Comparison of ENCODE assay signal across 17 cellular contexts in the genomic region with DNA sequence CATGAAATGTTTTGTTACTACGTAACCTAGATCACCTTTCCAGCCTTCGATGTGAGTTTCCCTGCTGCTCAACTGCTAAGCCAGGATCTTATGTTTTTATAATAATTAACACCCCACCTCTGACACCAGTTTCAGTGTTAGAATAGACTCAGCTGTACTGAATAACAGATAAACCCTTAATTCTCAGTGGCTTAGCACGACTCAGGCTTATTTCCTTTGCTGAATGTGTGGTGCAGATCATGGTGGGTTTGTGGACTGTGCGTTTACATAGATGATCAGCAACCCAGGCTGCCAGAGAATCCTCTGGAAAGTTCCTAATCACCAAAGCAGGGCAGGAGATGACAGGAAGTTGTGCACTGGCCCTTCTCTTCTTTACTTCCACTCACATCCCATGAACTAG.
"Had no signal": no experiment of that assay in that cellular context is flagged by ENCODE, and none has a peak within 500 bp of the region (broad histone marks: within the 10 kb centered on the region; RNA-seq: fewer than 3 reads in every experiment).

No MANE protein-coding gene starts in this region.

- H3K4me3 ChIP-seq: spleen, upper lobe of left lung had no signal

- H3K27ac Mint-ChIP-seq: activated CD4-positive, alpha-beta memory T cell treated with anti-CD3 and anti-CD28 coated beads for 36 hours; activated naive CD8-positive, alpha-beta T cell; activated T-cell treated with anti-CD3 and anti-CD28 coated beads, Interleukin-2, amount 50 U/mL, for 24 hours; dendritic cell treated with granulocyte-macrophage colony-stimulating factor and Interleukin-4, amounts not matched to agents 40 ng/mL and 50 ng/mL, for 4 days; effector memory CD8-positive, alpha-beta T cell; mesothelial cell of epicardium had no signal

- H3K27me3 Mint-ChIP-seq: activated CD4-positive, alpha-beta memory T cell treated with anti-CD3 and anti-CD28 coated beads for 36 hours; activated naive CD8-positive, alpha-beta T cell; activated T-cell treated with anti-CD3 and anti-CD28 coated beads, Interleukin-2, amount 50 U/mL, for 24 hours; central memory CD8-positive, alpha-beta T cell; dendritic cell treated with granulocyte-macrophage colony-stimulating factor and Interleukin-4, amounts not matched to agents 40 ng/mL and 50 ng/mL, for 4 days; effector memory CD8-positive, alpha-beta T cell; stimulated activated naive CD8-positive, alpha-beta T cell treated with anti-CD3 and anti-CD28 coated beads, Interleukin-15, amount 100 ng/mL, for 72 hours had no signal

- ATAC-seq: effector memory CD8-positive, alpha-beta T cell; sciatic nerve; stimulated activated naive CD8-positive, alpha-beta T cell treated with anti-CD3 and anti-CD28 coated beads, Interleukin-15, amount 100 ng/mL, for 72 hours had no signal

- H3K4me1 Mint-ChIP-seq: central memory CD8-positive, alpha-beta T cell; neural crest cell; stimulated activated naive CD8-positive, alpha-beta T cell treated with anti-CD3 and anti-CD28 coated beads, Interleukin-15, amount 100 ng/mL, for 72 hours had no signal

- H3K9me3 Mint-ChIP-seq: activated T-cell treated with anti-CD3 and anti-CD28 coated beads, Interleukin-2, amount 50 U/mL, for 24 hours; central memory CD8-positive, alpha-beta T cell; dendritic cell treated with granulocyte-macrophage colony-stimulating factor and Interleukin-4, amounts not matched to agents 40 ng/mL and 50 ng/mL, for 4 days; effector memory CD8-positive, alpha-beta T cell; neural crest cell; stimulated activated naive CD8-positive, alpha-beta T cell treated with anti-CD3 and anti-CD28 coated beads, Interleukin-15, amount 100 ng/mL, for 72 hours had no signal

- H3K27ac ChIP-seq: spleen, upper lobe of left lung had no signal

- H3K27me3 ChIP-seq: spleen, upper lobe of left lung had no signal

- DNase-seq: activated CD4-positive, alpha-beta memory T cell treated with anti-CD3 and anti-CD28 coated beads for 36 hours; activated effector memory CD4-positive, alpha-beta T cell treated with Interleukin-2 at 50 U/mL for 16 hours; activated T-cell treated with anti-CD3 and anti-CD28 coated beads, Interleukin-2, amount 50 U/mL, for 24 hours; amniotic stem cell; effector memory CD8-positive, alpha-beta T cell; foreskin melanocyte; kidney glomerular epithelial cell; spleen; stimulated activated naive CD8-positive, alpha-beta T cell treated with anti-CD3 and anti-CD28 coated beads, Interleukin-15, amount 100 ng/mL, for 72 hours; T-helper 9 cell; upper lobe of left lung had no signal

- H3K9me3 ChIP-seq: upper lobe of left lung had no signal

- H3K4me3 Mint-ChIP-seq: activated CD4-positive, alpha-beta memory T cell treated with anti-CD3 and anti-CD28 coated beads for 36 hours; activated naive CD8-positive, alpha-beta T cell; activated T-cell treated with anti-CD3 and anti-CD28 coated beads, Interleukin-2, amount 50 U/mL, for 24 hours; central memory CD8-positive, alpha-beta T cell; dendritic cell treated with granulocyte-macrophage colony-stimulating factor and Interleukin-4, amounts not matched to agents 40 ng/mL and 50 ng/mL, for 4 days; effector memory CD8-positive, alpha-beta T cell; mesothelial cell of epicardium; neural crest cell; stimulated activated naive CD8-positive, alpha-beta T cell treated with anti-CD3 and anti-CD28 coated beads, Interleukin-15, amount 100 ng/mL, for 72 hours had no signal
